Comparison of ENCODE assay signal across 9 cellular contexts in genomic region chr17:40909351-40909750, GRCh38. TPM values are rescaled to one million over a fixed set of nuclear protein-coding genes. Genes with fewer than 3 reads are reported as not detected.
DNase-seq lines count a peak whose midpoint lies in the region; ATAC-seq and TF ChIP-seq lines count a peak whose summit lies in the region.
"Had no signal": no experiment of that assay in that cellular context is flagged by ENCODE, and none has a peak within 500 bp of the region (broad histone marks: within the 10 kb centered on the region; RNA-seq: fewer than 3 reads in every experiment).

No MANE protein-coding gene starts in this region.

- peaks cover 0 to 8% (median 0%) of the 10 kb centered on the region in 4 donors for H3K4me1 ChIP-seq in Peyer's patch

- no peaks in the 10 kb centered on the region for H3F3A ChIP-seq in neural cell (ENCODE audit: insufficient read depth, low read length, poor library complexity, severe bottlenecking)

- TF ChIP-seq RAD21 in neural cell (conservative IDR thresholded peaks at IDR 0.05) = peak; percentile 97

- no peaks in the 10 kb centered on the region for H3K9me3 ChIP-seq in Peyer's patch
- no peaks in the 10 kb centered on the region for H3K9me3 ChIP-seq in neural cell (ENCODE audit: low read length)

- H3K4me1 Mint-ChIP-seq in Calu3 (ENCODE audit: low read depth, unreplicated experiment) = peaks cover 94% of the 10 kb centered on the region

- H3K9me2 ChIP-seq in neural cell (ENCODE audit: insufficient read depth, low read length) = no peaks in the 10 kb centered on the region

- no peak overlapping the region for H3K4me2 ChIP-seq in neural cell (ENCODE audit: low read length)

- no peak overlapping the region for H3K4me3 Mint-ChIP-seq in Calu3 (ENCODE audit: low read depth, unreplicated experiment)
- H3K4me3 Mint-ChIP-seq: T-helper 1 cell treated with Interleukin-12 subunit alpha and Interleukin-12 subunit beta and Interleukin-4 antibody, amounts not matched to agents 30 μg/mL and 1 μg/mL, for 36 hours had no signal

- no peaks in the 10 kb centered on the region for H3K79me2 ChIP-seq in neural cell (replicated peaks; ENCODE audit: insufficient read depth, low read length)

- peaks cover 34% of the 10 kb centered on the region for H3K36me3 Mint-ChIP-seq in Calu3 (ENCODE audit: insufficient read depth, unreplicated experiment)

- DNase-seq in Calu3 (peak; percentile 99), Kasumi-1 (lab: John Stamatoyannopoulos, UW) (peak; percentile 75 to 81), Peyer's patch (peak; percentile 52 to 90 (median 67)), fibroblast of mammary gland (ENCODE audit: low read depth) (peak; percentile 97)
- DNase-seq in activated T-cell treated with anti-CD3 and anti-CD28 coated beads, Interleukin-2, amount 50 U/mL, for 48 hours = peak; percentile 70 to 74
- DNase-seq in stimulated activated naive CD4-positive, alpha-beta T cell treated with Interleukin-2 at 50 U/mL for 16 hours (lab: John Stamatoyannopoulos, UW) = peak; percentile 44

- H3K27ac ChIP-seq in Peyer's patch = no peak overlapping the region
- H3K27ac ChIP-seq in neural cell (ENCODE audit: low read length) = no peak overlapping the region

- H3K27me3 ChIP-seq in Peyer's patch (no peaks in the 10 kb centered on the region), neural cell (ENCODE audit: insufficient read depth, low read depth, low read length) (no peaks in the 10 kb centered on the region)

- intact Hi-C loops in Calu3 (cut with micrococcal nuclease; ENCODE audit: unreplicated experiment) = loop anchor here (1.0 to 5.0 kb wide), 6 partner anchors 52 to 758 kb away; no protein-coding TSS in a partner anchor

- H2AFZ ChIP-seq in neural cell (ENCODE audit: low read depth, low read length) = peak overlapping the region; percentile 84

- H3K4me3 ChIP-seq in Peyer's patch (no peak overlapping the region), fibroblast of mammary gland (ENCODE audit: control insufficient read depth, low read depth, low read length) (no peak overlapping the region), neural cell (ENCODE audit: low read length) (no peak overlapping the region)

- H3K27me3 Mint-ChIP-seq in Calu3 (ENCODE audit: unreplicated experiment) = no peaks in the 10 kb centered on the region

- H3K27ac Mint-ChIP-seq in Calu3 (ENCODE audit: unreplicated experiment) = peak overlapping the region; percentile 86
- H3K27ac Mint-ChIP-seq: T-helper 1 cell treated with Interleukin-12 subunit alpha and Interleukin-12 subunit beta and Interleukin-4 antibody, amounts not matched to agents 30 μg/mL and 1 μg/mL, for 36 hours had no signal

- H3K36me3 ChIP-seq in Peyer's patch (no peaks in the 10 kb centered on the region), neural cell (ENCODE audit: insufficient read depth, low read length) (no peaks in the 10 kb centered on the region)

- TF ChIP-seq POLR2A in Peyer's patch (IDR thresholded peaks at IDR 0.05) = no peak

- H3K9ac ChIP-seq in neural cell (ENCODE audit: low read length) = no peak overlapping the region

- TF ChIP-seq CTCF in Calu3 (IDR thresholded peaks at IDR 0.05; ENCODE audit: unreplicated experiment) = peak; percentile 98
- TF ChIP-seq CTCF in Peyer's patch (IDR thresholded peaks at IDR 0.05) = peak in 5 of 6 experiments; percentile 34 to 92 (median 88)
- peak; percentile 75 for TF ChIP-seq CTCF in fibroblast of mammary gland (conservative IDR thresholded peaks at IDR 0.05; ENCODE audit: control insufficient read depth, insufficient read depth, low read depth, low read length)
- TF ChIP-seq CTCF in neural cell (IDR thresholded peaks at IDR 0.05; ENCODE audit: poor library complexity, severe bottlenecking) = peak; percentile 95

- CTCF ChIA-PET in Calu3 (lab: Charles Lee) = interaction anchor here (0.6 to 3.8 kb wide), 28 partner anchors 9 to 754 kb away, joined by 3 to 23 read pairs (median 4); partner anchors contain the start of genes KRT23, KRTAP1-1, KRTAP2-3 and KRTAP3-1

- H4K20me1 ChIP-seq in neural cell (ENCODE audit: insufficient read depth) = no peaks in the 10 kb centered on the region

- H3K9me3 Mint-ChIP-seq in Calu3 (ENCODE audit: low read depth, unreplicated experiment) = no peaks in the 10 kb centered on the region
- H3K9me3 Mint-ChIP-seq: T-helper 1 cell treated with Interleukin-12 subunit alpha and Interleukin-12 subunit beta and Interleukin-4 antibody, amounts not matched to agents 30 μg/mL and 1 μg/mL, for 36 hours had no signal

- no peak for TF ChIP-seq EP300 in neural cell (conservative IDR thresholded peaks at IDR 0.05; ENCODE audit: poor library complexity, severe bottlenecking)

- no peak for ATAC-seq in HG03139 (IDR thresholded peaks at IDR 0.05; ENCODE audit: unreplicated experiment)

- BruUV-seq in Calu3 (replicated peaks; lab: Mats Ljungman, UMichigan) = no TSS peak

TF ChIP-seq in neural cell, 6 proteins besides CTCF, POLR2A, EP300 and RAD21:
- TF ChIP-seq SMC3 (conservative IDR thresholded peaks at IDR 0.05; ENCODE audit: poor library complexity) (peak; percentile 98), EZH2 (IDR thresholded peaks at IDR 0.05; ENCODE audit: borderline replicate concordance, insufficient read depth, low read length, poor library complexity, severe bottlenecking) (no peak)

RNA-seq across cellular contexts. Expression of gene KRT20, which starts 24.3 kb away (rescaled TPM):
- total RNA-seq in Calu3 (2022) (0.66 and 1.7 TPM in 2 replicates), Peyer's patch (100 to 1,000 TPM; 111 to 978 (median 820) TPM)
- not detected in 2 replicates for polyA plus RNA-seq in neural cell
- polyA minus RNA-seq in neural cell = not detected in 2 replicates

RNA-seq across cellular contexts. Expression of gene KRT23, which starts 28.1 kb away (rescaled TPM):
- total RNA-seq in Calu3 (2022) = 1,389 and 1,709 TPM in 2 replicates
- 1 to 10 TPM in 2 of 4 donors, not detected in 2; 1.1 to 2.5 TPM for total RNA-seq in Peyer's patch
- 0.37 and 0.86 TPM in 2 replicates for polyA plus RNA-seq in neural cell
- 1.3 TPM in 1 of 2 replicates, not detected in the other for polyA minus RNA-seq in neural cell

RNA-seq across cellular contexts. Expression of gene KRT12, which starts 42.3 kb away (rescaled TPM):
- 2.4 and 2.7 TPM in 2 replicates for total RNA-seq in Calu3 (2022)
- 10 to 100 TPM in 1 of 4 donors, 1 to 10 TPM in 2, not detected in 1; 4.9 to 18.2 (median 9.1) TPM for total RNA-seq in Peyer's patch
- not detected in 2 replicates for polyA plus RNA-seq in neural cell
- not detected in 2 replicates for polyA minus RNA-seq in neural cell

RNA-seq across cellular contexts. Expression of gene KRT39, which starts 57.4 kb away (rescaled TPM):
- total RNA-seq in Calu3 (2022) (0.44 TPM in 1 of 2 replicates, not detected in the other), Peyer's patch (not detected)
- polyA plus RNA-seq in neural cell = not detected in 2 replicates
- not detected in 2 replicates for polyA minus RNA-seq in neural cell

Comparison
In these comparisons a context has a peak if more than half of its experiments do, and no peak if none do; other contexts are left out.
1. DNase-seq: peak in every context shown above with its lines; median percentile 99 in Calu3; 97 in fibroblast of mammary gland; 78 in Kasumi-1; 72 in activated T-cell treated with anti-CD3 and anti-CD28 coated beads, Interleukin-2, amount 50 U/mL, for 48 hours; 67 in Peyer's patch; 44 in stimulated activated naive CD4-positive, alpha-beta T cell treated with Interleukin-2 at 50 U/mL for 16 hours.
2. RNA of gene KRT20, which starts 24.3 kb away (total RNA-seq): 111 to 978 TPM in Peyer's patch; 0.66 to 1.7 TPM in Calu3; every median in the first group is over 10 times any median in the second.
3. RNA of gene KRT23, which starts 28.1 kb away (total RNA-seq): 1,389 to 1,709 TPM in Calu3; 1.1 to 2.5 TPM in Peyer's patch; every median in the first group is over 100 times any median in the second.
4. Peak in every context shown above with its lines, with median percentiles within 50 percentile points of each other: CTCF ChIP-seq.